ENCODE assay signal across 6 cellular contexts in the genomic region with DNA sequence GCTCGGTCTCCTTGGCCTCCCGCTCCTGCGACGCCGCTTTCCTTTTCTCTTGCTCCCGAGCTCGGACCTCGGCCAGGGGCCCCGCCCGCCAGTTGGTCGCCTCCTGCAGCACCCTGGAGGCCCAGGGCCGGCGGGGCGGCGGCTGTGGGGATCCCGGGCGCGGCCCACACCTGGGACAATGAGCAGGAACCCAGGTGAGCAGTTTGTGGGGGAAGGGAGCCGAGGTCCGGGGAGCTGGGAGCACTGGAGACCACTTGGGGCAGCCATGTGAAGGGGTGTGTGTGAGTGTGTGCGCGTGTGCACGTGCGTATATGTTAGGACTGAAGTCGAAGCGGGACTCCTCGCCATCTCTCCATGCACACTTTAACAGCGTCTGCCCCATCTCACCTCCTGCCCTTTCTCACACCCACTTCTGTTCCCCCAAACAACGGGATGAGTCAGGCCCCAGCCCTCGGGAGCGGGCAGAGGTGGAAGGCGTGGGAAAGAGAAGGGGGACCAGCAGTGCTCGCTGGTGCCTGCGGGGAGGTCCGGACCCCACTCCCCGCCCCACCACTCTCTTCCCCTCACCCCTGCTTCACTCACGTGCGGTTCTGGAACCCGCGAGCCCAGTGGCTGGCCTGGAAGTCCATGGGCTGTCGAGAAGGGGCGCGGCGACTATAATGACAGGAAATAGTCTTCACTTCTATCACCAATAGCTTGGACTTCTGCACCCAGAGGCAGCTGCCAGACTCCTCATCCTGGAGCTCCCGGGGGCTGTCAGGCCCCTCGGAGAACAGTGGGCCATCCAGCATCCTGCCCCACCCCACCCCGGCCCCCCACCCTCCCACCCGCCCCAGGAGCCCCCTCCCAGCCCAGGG. TPM values are rescaled to one million over a fixed set of nuclear protein-coding genes. Genes with fewer than 3 reads are reported as not detected.
A peak's percentile ranks its signal among the peaks of the same experiment; 100 is the strongest.
DNase-seq lines count a peak whose midpoint lies in the region; TF ChIP-seq lines count a peak whose summit lies in the region.

No MANE protein-coding gene starts in this region.

- H3K27ac ChIP-seq in AG04450 (ENCODE audit: low read depth, low read length) (no peak overlapping the region), mesenchymal stem cell (ENCODE audit: low read length, poor library complexity, severe bottlenecking) (no peak overlapping the region)

- peaks cover 39% of the 10 kb centered on the region for H3K27me3 Mint-ChIP-seq in activated T-helper 2 cell treated with anti-CD3 and anti-CD28 coated beads, Interferon-gamma antibody, Interleukin-2, Interleukin-4, amounts not matched to agents 10 μg/mL and 5 μg/mL and 100 μg/mL, durations not matched to agents 14 hours and 24 hours and 36 hours (ENCODE audit: low read depth)

- H4K91ac ChIP-seq in mesenchymal stem cell (ENCODE audit: low read length): no peak overlapping the region

- H2BK15ac ChIP-seq in mesenchymal stem cell (ENCODE audit: low read depth, poor library complexity, severe bottlenecking): no peak overlapping the region

- H2AK5ac ChIP-seq in mesenchymal stem cell (ENCODE audit: low read length, severe bottlenecking): no peak overlapping the region

- CTCF ChIA-PET in AG04450 (lab: Charles Lee): interaction anchor here (1.2 to 4.9 kb wide), 3 partner anchors 10 to 145 kb away, joined by 3 to 27 read pairs (median 7); no protein-coding TSS in a partner anchor

- H4K8ac ChIP-seq in mesenchymal stem cell (ENCODE audit: low read length): no peak overlapping the region

- no peak overlapping the region for H2BK12ac ChIP-seq in mesenchymal stem cell (ENCODE audit: low read length in 2 of 2)

- intact Hi-C loops in activated T-helper 2 cell treated with anti-CD3 and anti-CD28 coated beads, Interferon-gamma antibody, Interleukin-2, Interleukin-4, amounts not matched to agents 10 μg/mL and 5 μg/mL and 100 μg/mL, durations not matched to agents 14 hours and 24 hours and 36 hours (cut with micrococcal nuclease): loop anchor here (5.0 kb wide), 3 partner anchors 66 to 106 kb away; a partner anchor contains a TSS

- peaks cover 4% of the 10 kb centered on the region; the same call in 1 of the 2 replicates for H3K36me3 ChIP-seq in H7 (replicated peaks; ENCODE audit: control insufficient read depth, insufficient read depth, low read length)
- H3K36me3 ChIP-seq in mesenchymal stem cell (ENCODE audit: control insufficient read depth in 1 of 2, insufficient read depth in 2 of 2, low read depth in 1 of 2, low read length in 2 of 2): peaks cover 28 to 35% of the 10 kb centered on the region in 2 experiments

- peak overlapping the region in 1 of 2 experiments; percentile 54 for H3K18ac ChIP-seq in mesenchymal stem cell (ENCODE audit: low read depth in 1 of 2, low read length in 2 of 2)

- peaks cover 32% of the 10 kb centered on the region for H3K4me1 ChIP-seq in mesenchymal stem cell (ENCODE audit: control insufficient read depth, insufficient read depth, low read depth, low read length)

- DNase-seq in AG04450 (ENCODE audit: low read depth, low spot score): no peak
- DNase-seq in H7: peak; percentile 79
- no peak for DNase-seq in activated T-helper 2 cell treated with anti-CD3 and anti-CD28 coated beads, Interferon-gamma antibody, Interleukin-2, Interleukin-4, amounts not matched to agents 10 μg/mL and 5 μg/mL and 100 μg/mL, durations not matched to agents 14 hours and 24 hours and 36 hours (ENCODE audit: low spot score)
- DNase-seq in mesenchymal stem cell: peak; percentile 61
- DNase-seq in SKM-1 treated with dmso at 0.1 percent for 144 hours (lab: John Stamatoyannopoulos, UW; ENCODE audit: unreplicated experiment): no peak
- no peak for DNase-seq in NCI-H2196 treated with DMSO at 0.1 percent for 48 hours (lab: John Stamatoyannopoulos, UW; ENCODE audit: unreplicated experiment)

- no peak for TF ChIP-seq CTCF in AG04450 (IDR thresholded peaks at IDR 0.05; ENCODE audit: low read depth, low read length)

- no peak overlapping the region for H2AFZ ChIP-seq in mesenchymal stem cell (ENCODE audit: low read depth, low read length)

- H2BK120ac ChIP-seq in mesenchymal stem cell (ENCODE audit: low read depth, low read length): no peak overlapping the region

- H3K9me3 ChIP-seq in AG04450 (ENCODE audit: control insufficient read depth, insufficient read depth, low read length): no peaks in the 10 kb centered on the region; the same call in 1 of the 2 replicates
- H3K9me3 ChIP-seq in mesenchymal stem cell (ENCODE audit: control insufficient read depth, low read length): no peaks in the 10 kb centered on the region

- POLR2A ChIA-PET in AG04450 (lab: Yijun Ruan, JAX): interaction anchor here (0.6 to 0.9 kb wide), 2 partner anchors 71 kb away, joined by 3 to 4 read pairs; a partner anchor contains a TSS

- H3K27me3 ChIP-seq in AG04450 (ENCODE audit: control insufficient read depth, insufficient read depth, low read length): peaks cover 15% of the 10 kb centered on the region
- peaks cover 72% of the 10 kb centered on the region for H3K27me3 ChIP-seq in H7 (ENCODE audit: control insufficient read depth, insufficient read depth, low read length)
- peaks cover 32 to 44% of the 10 kb centered on the region in 2 experiments for H3K27me3 ChIP-seq in mesenchymal stem cell (ENCODE audit: control insufficient read depth in 1 of 2, insufficient read depth in 1 of 2, low read length in 2 of 2)

- H3K4me1 Mint-ChIP-seq in activated T-helper 2 cell treated with anti-CD3 and anti-CD28 coated beads, Interferon-gamma antibody, Interleukin-2, Interleukin-4, amounts not matched to agents 10 μg/mL and 5 μg/mL and 100 μg/mL, durations not matched to agents 14 hours and 24 hours and 36 hours (ENCODE audit: low read depth): peaks cover 27% of the 10 kb centered on the region

- H3K9me3 Mint-ChIP-seq in activated T-helper 2 cell treated with anti-CD3 and anti-CD28 coated beads, Interferon-gamma antibody, Interleukin-2, Interleukin-4, amounts not matched to agents 10 μg/mL and 5 μg/mL and 100 μg/mL, durations not matched to agents 14 hours and 24 hours and 36 hours: no peaks in the 10 kb centered on the region

- no peak overlapping the region for H3K14ac ChIP-seq in mesenchymal stem cell (ENCODE audit: low read length in 2 of 2)

- no peak overlapping the region for H3K9ac ChIP-seq in mesenchymal stem cell (ENCODE audit: low read length)

- H3K27ac Mint-ChIP-seq in activated T-helper 2 cell treated with anti-CD3 and anti-CD28 coated beads, Interferon-gamma antibody, Interleukin-2, Interleukin-4, amounts not matched to agents 10 μg/mL and 5 μg/mL and 100 μg/mL, durations not matched to agents 14 hours and 24 hours and 36 hours: no peak overlapping the region

- H3K4ac ChIP-seq in mesenchymal stem cell (ENCODE audit: low read depth in 1 of 2, low read length in 2 of 2): no peak overlapping the region

- H3K4me3 Mint-ChIP-seq in activated T-helper 2 cell treated with anti-CD3 and anti-CD28 coated beads, Interferon-gamma antibody, Interleukin-2, Interleukin-4, amounts not matched to agents 10 μg/mL and 5 μg/mL and 100 μg/mL, durations not matched to agents 14 hours and 24 hours and 36 hours (ENCODE audit: low read depth): peak overlapping the region; percentile 57

- H3K4me2 ChIP-seq in mesenchymal stem cell (ENCODE audit: low read length, poor library complexity, severe bottlenecking): peak overlapping the region; percentile 61

- WGBS in mesenchymal stem cell: 3% methylated on average over 24 of the region's 48 CpGs

- peaks cover 39% of the 10 kb centered on the region for H3K36me3 Mint-ChIP-seq in activated T-helper 2 cell treated with anti-CD3 and anti-CD28 coated beads, Interferon-gamma antibody, Interleukin-2, Interleukin-4, amounts not matched to agents 10 μg/mL and 5 μg/mL and 100 μg/mL, durations not matched to agents 14 hours and 24 hours and 36 hours (ENCODE audit: low read depth)

- no peak overlapping the region for H3K23ac ChIP-seq in mesenchymal stem cell (ENCODE audit: low read length in 2 of 2)

- no peak overlapping the region for H2BK5ac ChIP-seq in mesenchymal stem cell (ENCODE audit: low read depth, low read length, poor library complexity, severe bottlenecking)

- H3K79me1 ChIP-seq in mesenchymal stem cell (replicated peaks; ENCODE audit: low read length, poor library complexity, severe bottlenecking): no peaks in the 10 kb centered on the region

- peak overlapping the region; percentile 37 for H3K4me3 ChIP-seq in AG04450 (ENCODE audit: low read depth, low read length)
- H3K4me3 ChIP-seq in H7 (ENCODE audit: insufficient read depth, low read depth, low read length): peak overlapping the region; percentile 48
- peak overlapping the region; percentile 30 to 62 for H3K4me3 ChIP-seq in mesenchymal stem cell (ENCODE audit: insufficient read depth in 1 of 2, low read depth in 1 of 2, low read length in 2 of 2)

RNA-seq across cellular contexts. Expression of a gene that starts 0.5 kb away (rescaled TPM):
- polyA plus RNA-seq in AG04450 (2011; rRNA removed): 0.02 and 0.04 TPM in 2 replicates
- 0.09 TPM in 2 replicates for polyA minus RNA-seq in AG04450 (2011; rRNA and poly(A)+ RNA removed)
- total RNA-seq in H7 (2014; rRNA removed; shearing (Covaris generic)): 0.10 and 0.30 TPM in 2 replicates
- 0.60 and 0.91 TPM in 2 replicates for total RNA-seq in activated T-helper 2 cell treated with anti-CD3 and anti-CD28 coated beads, Interferon-gamma antibody, Interleukin-2, Interleukin-4, amounts not matched to agents 10 μg/mL and 5 μg/mL and 100 μg/mL, durations not matched to agents 14 hours and 24 hours and 36 hours
- polyA plus RNA-seq in mesenchymal stem cell (2013, experiment 1 of 2): 0.17 TPM
- polyA plus RNA-seq in mesenchymal stem cell (2013, experiment 2 of 2): 0.19 TPM

RNA-seq across cellular contexts. Expression of a gene that starts 19.9 kb away (rescaled TPM):
- polyA plus RNA-seq in AG04450 (2011; rRNA removed): 112 and 130 TPM in 2 replicates
- 42.9 and 54.6 TPM in 2 replicates for polyA minus RNA-seq in AG04450 (2011; rRNA and poly(A)+ RNA removed)
- total RNA-seq in H7 (2014; rRNA removed; shearing (Covaris generic)): 44.2 and 51.1 TPM in 2 replicates
- total RNA-seq in activated T-helper 2 cell treated with anti-CD3 and anti-CD28 coated beads, Interferon-gamma antibody, Interleukin-2, Interleukin-4, amounts not matched to agents 10 μg/mL and 5 μg/mL and 100 μg/mL, durations not matched to agents 14 hours and 24 hours and 36 hours: 65.1 and 65.7 TPM in 2 replicates
- polyA plus RNA-seq in mesenchymal stem cell (2013, experiment 1 of 2): 62.2 TPM
- 63.2 TPM for polyA plus RNA-seq in mesenchymal stem cell (2013, experiment 2 of 2)

RNA-seq across cellular contexts. Expression of a gene that starts 20.6 kb away (rescaled TPM):
- not detected in 2 replicates for polyA plus RNA-seq in AG04450 (2011; rRNA removed)
- polyA minus RNA-seq in AG04450 (2011; rRNA and poly(A)+ RNA removed): not detected in 2 replicates
- not detected in 2 replicates for total RNA-seq in H7 (2014; rRNA removed; shearing (Covaris generic))
- total RNA-seq in activated T-helper 2 cell treated with anti-CD3 and anti-CD28 coated beads, Interferon-gamma antibody, Interleukin-2, Interleukin-4, amounts not matched to agents 10 μg/mL and 5 μg/mL and 100 μg/mL, durations not matched to agents 14 hours and 24 hours and 36 hours: 0.60 and 0.66 TPM in 2 replicates
- polyA plus RNA-seq in mesenchymal stem cell (2013, experiment 1 of 2): not detected
- not detected for polyA plus RNA-seq in mesenchymal stem cell (2013, experiment 2 of 2)

RNA-seq across cellular contexts. Expression of a gene that starts 27.2 kb away (rescaled TPM):
- 0.24 and 0.26 TPM in 2 replicates for polyA plus RNA-seq in AG04450 (2011; rRNA removed)
- 0.09 and 0.18 TPM in 2 replicates for polyA minus RNA-seq in AG04450 (2011; rRNA and poly(A)+ RNA removed)
- total RNA-seq in H7 (2014; rRNA removed; shearing (Covaris generic)): 0.83 and 0.92 TPM in 2 replicates
- 0.80 and 1.0 TPM in 2 replicates for total RNA-seq in activated T-helper 2 cell treated with anti-CD3 and anti-CD28 coated beads, Interferon-gamma antibody, Interleukin-2, Interleukin-4, amounts not matched to agents 10 μg/mL and 5 μg/mL and 100 μg/mL, durations not matched to agents 14 hours and 24 hours and 36 hours
- polyA plus RNA-seq in mesenchymal stem cell (2013, experiment 1 of 2): 0.11 TPM
- 0.04 TPM for polyA plus RNA-seq in mesenchymal stem cell (2013, experiment 2 of 2)

RNA-seq across cellular contexts. Expression of a gene that starts 41.4 kb away (rescaled TPM):
- polyA plus RNA-seq in AG04450 (2011; rRNA removed): 260 TPM in 2 replicates
- polyA minus RNA-seq in AG04450 (2011; rRNA and poly(A)+ RNA removed): 129 and 145 TPM in 2 replicates
- 68.9 and 95.1 TPM in 2 replicates for total RNA-seq in H7 (2014; rRNA removed; shearing (Covaris generic))
- 133 and 135 TPM in 2 replicates for total RNA-seq in activated T-helper 2 cell treated with anti-CD3 and anti-CD28 coated beads, Interferon-gamma antibody, Interleukin-2, Interleukin-4, amounts not matched to agents 10 μg/mL and 5 μg/mL and 100 μg/mL, durations not matched to agents 14 hours and 24 hours and 36 hours
- 112 TPM for polyA plus RNA-seq in mesenchymal stem cell (2013, experiment 1 of 2)
- polyA plus RNA-seq in mesenchymal stem cell (2013, experiment 2 of 2): 114 TPM

Comparison
In these comparisons a context has a peak if more than half of its experiments do, and no peak if none do; other contexts are left out.
1. DNase-seq: peak in H7 (single experiment) and mesenchymal stem cell (single experiment); none in AG04450 (single experiment), activated T-helper 2 cell treated with anti-CD3 and anti-CD28 coated beads, Interferon-gamma antibody, Interleukin-2, Interleukin-4, amounts not matched to agents 10 μg/mL and 5 μg/mL and 100 μg/mL, durations not matched to agents 14 hours and 24 hours and 36 hours (single experiment), SKM-1 treated with dmso at 0.1 percent for 144 hours (single experiment) and NCI-H2196 treated with DMSO at 0.1 percent for 48 hours (single experiment).
2. Peak in every context shown above with its lines, with median percentiles within 50 percentile points of each other: H3K4me3 ChIP-seq.